ENCODE assay signal across 13 cellular contexts in genomic region chr14:75231320-75231719, GRCh38. TPM values are rescaled to one million over a fixed set of nuclear protein-coding genes. Genes with fewer than 3 reads are reported as not detected.
DNase-seq lines count a peak whose midpoint lies in the region; ATAC-seq and TF ChIP-seq lines count a peak whose summit lies in the region.
"Had no signal": no experiment of that assay in that cellular context is flagged by ENCODE, and none has a peak within 500 bp of the region (broad histone marks: within the 10 kb centered on the region; RNA-seq: fewer than 3 reads in every experiment).

No MANE protein-coding gene starts in this region.

- no peak overlapping the region for H3K4me3 ChIP-seq in HL-60 (replicated peaks; ENCODE audit: insufficient read depth, low read length)
- H3K4me3 ChIP-seq: vagina had no signal

- no peak for DNase-seq in CD4-positive, alpha-beta T cell
- peak; percentile 38 for DNase-seq in GM20000 (ENCODE audit: low spot score)
- no peak for DNase-seq in HL-60 (ENCODE audit: low read depth in 1 of 2, low spot score in 1 of 2)
- DNase-seq in immature natural killer cell: no peak
- DNase-seq in kidney tubule cell (ENCODE audit: low spot score): no peak
- no peak for DNase-seq in SHP77 treated with DMSO at 0.1 percent for 48 hours (lab: John Stamatoyannopoulos, UW)
- DNase-seq in activated CD4-positive, CD25-positive, alpha-beta regulatory T cell (lab: John Stamatoyannopoulos, UW): no peak
- DNase-seq: activated CD8-positive, alpha-beta T cell treated with anti-CD3 and anti-CD28 coated beads for 36 hours; activated naive CD4-positive, alpha-beta T cell treated with anti-CD3 and anti-CD28 coated beads for 36 hours; T-helper 2 cell had no signal

- no peak overlapping the region for H3K27ac ChIP-seq in CD4-positive, alpha-beta T cell (ENCODE audit: low read depth, low read length)
- peak overlapping the region; percentile 20; the same call in 1 of the 2 replicates for H3K27ac ChIP-seq in HL-60 (replicated peaks)
- H3K27ac ChIP-seq: vagina had no signal

- no peaks in the 10 kb centered on the region for H3K9me3 Mint-ChIP-seq in CD4-positive, alpha-beta T cell
- no peaks in the 10 kb centered on the region for H3K9me3 Mint-ChIP-seq in immature natural killer cell
- H3K9me3 Mint-ChIP-seq: activated CD8-positive, alpha-beta T cell treated with anti-CD3 and anti-CD28 coated beads for 36 hours; activated naive CD4-positive, alpha-beta T cell treated with anti-CD3 and anti-CD28 coated beads for 36 hours; nephron had no signal

- H3K36me3 Mint-ChIP-seq in CD4-positive, alpha-beta T cell (ENCODE audit: low read depth): no peaks in the 10 kb centered on the region
- H3K36me3 Mint-ChIP-seq in immature natural killer cell: peaks cover 0 to 3% (median 0%) of the 10 kb centered on the region in 3 donors

- POLR2A ChIA-PET in CD4-positive, alpha-beta T cell (lab: Charles Lee): interaction anchor here (2.3 kb wide), 1 partner anchor 64 kb away, joined by 21 read pairs; no protein-coding TSS in a partner anchor

- no peaks in the 10 kb centered on the region for H3K27me3 Mint-ChIP-seq in CD4-positive, alpha-beta T cell
- peaks cover 0 to 5% (median 5%) of the 10 kb centered on the region in 3 donors for H3K27me3 Mint-ChIP-seq in immature natural killer cell (ENCODE audit: low read depth in 3 of 3)
- H3K27me3 Mint-ChIP-seq: activated CD8-positive, alpha-beta T cell treated with anti-CD3 and anti-CD28 coated beads for 36 hours had no signal

- peaks cover 71% of the 10 kb centered on the region for H3K4me1 Mint-ChIP-seq in CD4-positive, alpha-beta T cell (ENCODE audit: low read depth)
- peaks cover 76 to 79% of the 10 kb centered on the region in 2 donors for H3K4me1 Mint-ChIP-seq in immature natural killer cell

- CTCF ChIA-PET in CD4-positive, alpha-beta T cell (lab: Charles Lee): interaction anchor here (1.6 to 4.0 kb wide), 2 partner anchors 17 to 53 kb away, joined by 6 to 28 read pairs; no protein-coding TSS in a partner anchor

- peak overlapping the region; percentile 59 for H3K27ac Mint-ChIP-seq in CD4-positive, alpha-beta T cell
- H3K27ac Mint-ChIP-seq in immature natural killer cell: peak overlapping the region; percentile 89 to 98 (median 95)
- H3K27ac Mint-ChIP-seq: activated CD8-positive, alpha-beta T cell treated with anti-CD3 and anti-CD28 coated beads for 36 hours; activated naive CD4-positive, alpha-beta T cell treated with anti-CD3 and anti-CD28 coated beads for 36 hours had no signal

- no peak for ATAC-seq in CD4-positive, alpha-beta T cell (ENCODE audit: poor library complexity)
- ATAC-seq in GM19455 (IDR thresholded peaks at IDR 0.05; ENCODE audit: unreplicated experiment): no peak
- ATAC-seq: activated CD8-positive, alpha-beta T cell treated with anti-CD3 and anti-CD28 coated beads for 36 hours had no signal

- no peak overlapping the region for H3K4me3 Mint-ChIP-seq in CD4-positive, alpha-beta T cell
- H3K4me3 Mint-ChIP-seq in immature natural killer cell: peak overlapping the region in 4 of 5 donors; percentile 31 to 84 (median 78)
- H3K4me3 Mint-ChIP-seq: activated CD8-positive, alpha-beta T cell treated with anti-CD3 and anti-CD28 coated beads for 36 hours; activated naive CD4-positive, alpha-beta T cell treated with anti-CD3 and anti-CD28 coated beads for 36 hours; nephron had no signal

- intact Hi-C loops in CD4-positive, alpha-beta T cell (cut with DNase I, micrococcal nuclease): loop anchor here in 1 of 2 experiments (5.0 kb wide), 1 partner anchor 99 kb away; no protein-coding TSS in a partner anchor

- no peak for TF ChIP-seq CTCF in CD4-positive, alpha-beta T cell (IDR thresholded peaks at IDR 0.05)
- TF ChIP-seq CTCF in GM20000 (IDR thresholded peaks at IDR 0.05; ENCODE audit: extremely low read depth, missing control alignments) (no peak), HL-60 (IDR thresholded peaks at IDR 0.05; ENCODE audit: insufficient read depth, low read length) (no peak)

- no peaks in the 10 kb centered on the region for H3K27me3 ChIP-seq in CD4-positive, alpha-beta T cell (ENCODE audit: control insufficient read depth, insufficient read depth, low read length)
- no peaks in the 10 kb centered on the region for H3K27me3 ChIP-seq in HL-60 (ENCODE audit: insufficient read depth, poor library complexity, severe bottlenecking)
- H3K27me3 ChIP-seq: vagina had no signal

- no peaks in the 10 kb centered on the region for H3K9me3 ChIP-seq in CD4-positive, alpha-beta T cell (ENCODE audit: control insufficient read depth, low read length)
- H3K9me3 ChIP-seq: vagina had no signal

RNA-seq across cellular contexts. Expression of gene FOS, which starts 47.3 kb away (rescaled TPM):
- total RNA-seq in CD4-positive, alpha-beta T cell: 1,000 to 10,000 TPM; 1,565 to 1,685 TPM
- 100 to 1,000 TPM; 525 to 765 (median 608) TPM for polyA plus RNA-seq in immature natural killer cell

RNA-seq across cellular contexts. Expression of gene TMED10, which starts 54.9 kb away (rescaled TPM):
- total RNA-seq in CD4-positive, alpha-beta T cell: 100 to 1,000 TPM; 153 to 156 TPM
- polyA plus RNA-seq in immature natural killer cell: 100 to 1,000 TPM; 379 to 442 (median 439) TPM
